Comparison of ENCODE assay signal across 24 cellular contexts in the genomic region with DNA sequence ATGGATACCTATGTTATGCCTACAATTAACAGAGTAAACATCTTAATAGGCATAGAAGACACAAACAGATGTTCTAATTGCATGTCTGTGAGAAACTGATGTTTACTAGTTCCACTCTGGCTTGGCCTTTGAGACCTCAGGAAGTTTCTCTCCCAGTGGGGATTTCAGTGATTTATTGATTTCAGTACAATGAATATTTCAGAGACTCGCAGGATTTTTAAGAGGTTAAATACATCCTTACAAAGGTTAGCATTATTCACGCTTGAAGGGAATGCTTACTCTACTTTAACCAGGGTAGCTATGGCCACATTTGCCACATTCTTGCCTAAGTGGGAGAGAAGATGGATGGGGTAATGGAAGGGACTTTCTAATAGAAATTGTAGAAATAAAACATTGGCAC.
A peak's percentile ranks its signal among the peaks of the same experiment; 100 is the strongest.
DNase-seq lines count a peak whose midpoint lies in the region; ATAC-seq and TF ChIP-seq lines count a peak whose summit lies in the region.
"Had no signal": no experiment of that assay in that cellular context is flagged by ENCODE, and none has a peak within 500 bp of the region (broad histone marks: within the 10 kb centered on the region; RNA-seq: fewer than 3 reads in every experiment).

No MANE protein-coding gene starts in this region.

- DNase-seq in choroid plexus epithelial cell (ENCODE audit: low read depth) (peak; percentile 6), left lung (no peak), retina (peak; percentile 21), NCI-H187 (lab: John Stamatoyannopoulos, UW) (no peak), NCI-H1092 (lab: John Stamatoyannopoulos, UW) (no peak), left lobe of liver (ENCODE audit: low spot score) (no peak)
- DNase-seq: activated CD4-positive, alpha-beta T cell treated with anti-CD3 and anti-CD28 coated beads for 1 hour; activated CD8-positive, alpha-beta memory T cell treated with anti-CD3 and anti-CD28 coated beads for 24 hours; activated naive CD4-positive, alpha-beta T cell; activated T-cell treated with anti-CD3 and anti-CD28 coated beads, Interleukin-2, amount 50 U/mL, for 24 hours; adrenal gland; CD8-positive, alpha-beta T cell; cortex of kidney; DMS153; endodermal cell; esophagus squamous epithelium; GM23248; NCI-H524; occipital lobe; stimulated activated CD8-positive, alpha-beta memory T cell treated with anti-CD3 and anti-CD28 coated beads, Interleukin-4, amount 100 ng/mL, for 48 hours; trophoblast cell had no signal

- H3K27me3 ChIP-seq in left lung = no peaks in the 10 kb centered on the region
- H3K27me3 ChIP-seq: adrenal gland, esophagus squamous epithelium had no signal

- H3K36me3 ChIP-seq in HEK293 (ENCODE audit: control insufficient read depth in 2 of 2, insufficient read depth in 1 of 2, low read length in 2 of 2) (no peaks in the 10 kb centered on the region), left lung (no peaks in the 10 kb centered on the region)
- H3K36me3 ChIP-seq: adrenal gland, esophagus squamous epithelium had no signal

- CTCF ChIA-PET in HEK293 (lab: Yijun Ruan, JAX) = interaction anchor here (0.6 to 0.7 kb wide), 2 partner anchors 22 to 632 kb away, joined by 3 read pairs; no protein-coding TSS in a partner anchor

- H3K4me1 ChIP-seq in HEK293 (ENCODE audit: control insufficient read depth, insufficient read depth, low read length) (no peaks in the 10 kb centered on the region), left lung (no peaks in the 10 kb centered on the region)
- H3K4me1 ChIP-seq: esophagus squamous epithelium had no signal

- H3K4me3 ChIP-seq in HEK293 (ENCODE audit: low read depth, low read length) (no peak overlapping the region), choroid plexus epithelial cell (ENCODE audit: low read depth, low read length) (no peak overlapping the region), left lung (no peak overlapping the region)
- H3K4me3 ChIP-seq: adrenal gland, esophagus squamous epithelium, GM23248 had no signal

- H3K9me3 ChIP-seq in HEK293 (ENCODE audit: control insufficient read depth, insufficient read depth, low read depth, low read length) (no peaks in the 10 kb centered on the region), left lung (no peaks in the 10 kb centered on the region)
- H3K9me3 ChIP-seq: adrenal gland, esophagus squamous epithelium had no signal

- H3K27ac ChIP-seq in HEK293 (ENCODE audit: extremely low read depth, low read depth, low read length) (no peak overlapping the region), left lung (no peak overlapping the region)
- H3K27ac ChIP-seq: GM23248, KMS-11 had no signal

- peak; percentile 16 for ATAC-seq in left lung
- no peak for ATAC-seq in left lobe of liver
- ATAC-seq in GM18520 (IDR thresholded peaks at IDR 0.05; ENCODE audit: unreplicated experiment) = no peak
- ATAC-seq: CD8-positive, alpha-beta T cell had no signal

- POLR2A ChIA-PET in HEK293 (lab: Yijun Ruan, JAX) = interaction anchor here (0.6 kb wide), 1 partner anchor 44 kb away, joined by 3 read pairs; no protein-coding TSS in a partner anchor

- no peak for TF ChIP-seq CTCF in HEK293 (tag by site-specific recombination; IDR thresholded peaks at IDR 0.05)
- TF ChIP-seq CTCF in choroid plexus epithelial cell (conservative IDR thresholded peaks at IDR 0.05; ENCODE audit: low read depth, low read length) = no peak
- TF ChIP-seq CTCF in left lung (IDR thresholded peaks at IDR 0.05) = no peak

- intact Hi-C loops in left lung (cut with DNase I) = no loop called here

TF ChIP-seq in HEK293, 187 proteins besides CTCF, POLR2A, EP300 and RAD21:
- TF ChIP-seq ZNF558 (tag by site-specific recombination; IDR thresholded peaks at IDR 0.05) = no peak
- TF ChIP-seq OVOL3 (tag by site-specific recombination; IDR thresholded peaks at IDR 0.05) = no peak
- TF ChIP-seq ZNF514 (tag by site-specific recombination; IDR thresholded peaks at IDR 0.05) = no peak
- no peak for TF ChIP-seq MEIS1 (CRISPR knock-in tag; IDR thresholded peaks at IDR 0.05; ENCODE audit: borderline replicate concordance)
- peak; percentile 77; the same call in 1 of the 2 replicates for TF ChIP-seq SP7 (tag by site-specific recombination; IDR thresholded peaks at IDR 0.05)
- TF ChIP-seq ZNF670 (tag by site-specific recombination; IDR thresholded peaks at IDR 0.05; ENCODE audit: low read depth) = no peak
TF ChIP-seq in HEK293: peak in this region for 1.

Comparison
In these comparisons a context has a peak if more than half of its experiments do, and no peak if none do; other contexts are left out.
1. DNase-seq: peak in choroid plexus epithelial cell (single experiment) and retina (single experiment); none in left lung (0 of 2), NCI-H187 (0 of 2), NCI-H1092 (single experiment) and left lobe of liver (single experiment).